Comparison of ENCODE assay signal across 8 cellular contexts in genomic region chr1:209755926-209756607, GRCh38. TPM values are rescaled to one million over a fixed set of nuclear protein-coding genes. Genes with fewer than 3 reads are reported as not detected.
A peak's percentile ranks its signal among the peaks of the same experiment; 100 is the strongest.
DNase-seq lines count a peak whose midpoint lies in the region; ATAC-seq, FAIRE-seq and TF ChIP-seq lines count a peak whose summit lies in the region.

Gene TRAF3IP3 (plus strand): TSS chr1:209756053. CDS start chr1:209760040, 3,987 bp downstream.

- DNase-seq in GM18507 (ENCODE audit: extremely low spot score, insufficient read length, low read depth) (peak; percentile 55), RPMI8226 (peak; percentile 91), natural killer cell (peak; percentile 55), HCEC 1CT (no peak), HT-29 (ENCODE audit: low spot score) (no peak), ureter (ENCODE audit: low spot score) (no peak)
- peak; percentile 69 for DNase-seq in activated effector memory CD4-positive, alpha-beta T cell treated with Interleukin-2 at 50 U/mL for 16 hours

- H3K4me3 Mint-ChIP-seq in natural killer cell, result peak within 1 kb of the TSS; percentile 96

- H3K36me3 Mint-ChIP-seq in natural killer cell, result peaks cover 5% of the 10 kb centered on the region

- peaks cover 65 to 75% of the 10 kb centered on the region in 2 donors for H3K4me1 Mint-ChIP-seq in natural killer cell

- peak; percentile 98 for FAIRE-seq in GM18507 (lab: Jason Lieb, UNC)

- intact Hi-C loops in natural killer cell (cut with micrococcal nuclease), result loop anchor here (1.0 kb wide), 1 partner anchor 12 kb away; no protein-coding TSS in a partner anchor

- H3K27ac Mint-ChIP-seq in natural killer cell, result peak within 1 kb of the TSS in 1 of 2 donors; percentile 94

- no peaks in the 10 kb centered on the region for H3K9me3 Mint-ChIP-seq in natural killer cell

- ATAC-seq in HG02840 (IDR thresholded peaks at IDR 0.05; ENCODE audit: low FRiP score, unreplicated experiment), result peak; percentile 69
- ATAC-seq in natural killer cell, result peak; percentile 92 to 94 (median 94)

- TF ChIP-seq CTCF in natural killer cell (IDR thresholded peaks at IDR 0.05), result no peak

- no peaks in the 10 kb centered on the region for H3K27me3 Mint-ChIP-seq in natural killer cell (ENCODE audit: low read depth in 2 of 2)

RNA-seq across cellular contexts. Expression of gene TRAF3IP3, which starts in this region (rescaled TPM):
- total RNA-seq in natural killer cell (100 to 1,000 TPM; 273 to 354 (median 287) TPM), ureter (6.2 TPM)
- total RNA-seq in HT-29 (2014; rRNA removed; shearing (Covaris generic)), result not detected in 2 replicates

Comparison
In these comparisons a context has a peak if more than half of its experiments do, and no peak if none do; other contexts are left out.
1. RNA of gene TRAF3IP3 (total RNA-seq): 273 to 354 TPM in natural killer cell; 6.2 TPM in ureter (single experiment) and not detected in HT-29; every median in the first group is over 10 times any median in the second.
2. DNase-seq: peak in GM18507 (single experiment), RPMI8226 (single experiment), activated effector memory CD4-positive, alpha-beta T cell treated with Interleukin-2 at 50 U/mL for 16 hours (single experiment) and natural killer cell (single experiment); none in HCEC 1CT (single experiment), HT-29 (single experiment) and ureter (single experiment).